Comparison of ENCODE assay signal across 8 cellular contexts in the genomic region with DNA sequence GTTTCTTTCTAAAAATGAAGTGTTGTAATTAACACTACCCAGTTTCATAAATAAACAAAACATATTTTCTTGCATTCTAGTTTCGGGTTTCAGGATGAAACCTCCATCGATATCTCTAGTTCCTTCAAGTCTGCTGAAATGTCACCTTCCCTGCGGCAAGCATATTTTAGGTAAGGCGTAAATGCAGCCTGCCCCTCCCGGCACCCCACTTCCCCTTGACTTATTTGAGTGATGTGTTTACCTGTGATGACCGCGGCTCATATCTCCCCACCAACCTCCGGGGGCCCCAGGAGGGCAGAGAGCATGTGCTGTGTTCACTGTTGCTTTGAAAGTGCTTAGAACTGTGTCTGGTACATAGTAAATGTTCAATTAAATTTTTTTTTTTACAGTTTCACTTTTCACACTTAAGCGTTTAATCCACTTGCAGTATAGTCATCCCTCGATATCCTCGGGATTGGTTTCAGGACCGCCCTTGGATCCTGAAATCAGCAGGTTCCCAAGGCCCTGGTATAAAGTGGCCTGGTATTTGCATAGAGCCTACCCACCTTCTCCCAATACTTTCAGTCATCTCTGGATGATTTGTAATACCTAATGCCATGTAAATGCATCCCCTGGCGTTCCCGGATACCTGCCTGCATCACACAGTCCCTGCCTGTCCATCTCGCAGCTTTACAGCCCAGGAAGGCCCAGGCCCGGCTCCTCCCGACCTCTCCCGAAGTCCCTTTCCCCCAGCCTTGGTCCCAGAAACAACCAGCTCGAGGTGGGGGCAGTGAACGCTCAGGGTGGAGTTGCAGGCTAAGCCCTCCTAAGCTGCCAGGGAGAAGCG. TPM values are rescaled to one million over a fixed set of nuclear protein-coding genes. Genes with fewer than 3 reads are reported as not detected.
A peak's percentile ranks its signal among the peaks of the same experiment; 100 is the strongest.
DNase-seq lines count a peak whose midpoint lies in the region; ATAC-seq and TF ChIP-seq lines count a peak whose summit lies in the region.

No MANE protein-coding gene starts in this region.

- peaks cover 2 to 3% of the 10 kb centered on the region in 2 donors for H3K36me3 Mint-ChIP-seq in activated naive CD4-positive, alpha-beta T cell treated with anti-CD3 and anti-CD28 coated beads, Interleukin-2, amount 50 U/mL, for 72 hours

- H3K9me3 ChIP-seq in transverse colon (no peaks in the 10 kb centered on the region), esophagus squamous epithelium (no peaks in the 10 kb centered on the region)

- TF ChIP-seq CTCF in transverse colon (IDR thresholded peaks at IDR 0.05) (no peak), esophagus squamous epithelium (IDR thresholded peaks at IDR 0.05) (no peak)

- DNase-seq in activated naive CD4-positive, alpha-beta T cell treated with anti-CD3 and anti-CD28 coated beads, Interleukin-2, amount 50 U/mL, for 72 hours (ENCODE audit: low spot score in 2 of 2) = no peak
- DNase-seq in activated naive CD4-positive, alpha-beta T cell treated with anti-CD3 and anti-CD28 coated beads, Interleukin-2, amount 50 U/mL, for 16 hours = no peak
- DNase-seq in NCI-H82 (lab: John Stamatoyannopoulos, UW) = peak; percentile 95
- peak; percentile 43 for DNase-seq in transverse colon
- no peak for DNase-seq in MV-4-11 (lab: John Stamatoyannopoulos, UW)
- no peak for DNase-seq in esophagus squamous epithelium (lab: John Stamatoyannopoulos, UW)

- intact Hi-C loops in transverse colon (cut with DNase I; ENCODE audit: low total_unique reads) = no loop called here
- intact Hi-C loops in esophagus squamous epithelium (cut with DNase I) = no loop called here

- H3K27me3 ChIP-seq in transverse colon = peaks cover 33% of the 10 kb centered on the region
- H3K27me3 ChIP-seq in esophagus squamous epithelium = peaks cover 0 to 95% (median 2%) of the 10 kb centered on the region in 4 donors

- 66 to 67% methylated on average over 7 to 21 of the region's 21 CpGs for WGBS in transverse colon (ENCODE audit: low coverage in 1 of 2), 2 donors
- 62 to 77% methylated on average over 13 of the region's 21 CpGs for WGBS in esophagus squamous epithelium, 2 donors

- no peaks in the 10 kb centered on the region for H3K9me3 Mint-ChIP-seq in activated naive CD4-positive, alpha-beta T cell treated with anti-CD3 and anti-CD28 coated beads, Interleukin-2, amount 50 U/mL, for 72 hours

- TF ChIP-seq POLR2A in transverse colon (IDR thresholded peaks at IDR 0.05) (no peak), esophagus squamous epithelium (IDR thresholded peaks at IDR 0.05) (no peak)

- no peak for ATAC-seq in activated naive CD4-positive, alpha-beta T cell treated with anti-CD3 and anti-CD28 coated beads, Interleukin-2, amount 50 U/mL, for 72 hours
- ATAC-seq in HG02610 (IDR thresholded peaks at IDR 0.05; ENCODE audit: unreplicated experiment) = peak; percentile 42
- ATAC-seq in esophagus mucosa = no peak

- H3K4me3 ChIP-seq in transverse colon (no peak overlapping the region), esophagus squamous epithelium (no peak overlapping the region)

- TF ChIP-seq EP300 in transverse colon (IDR thresholded peaks at IDR 0.05; ENCODE audit: low read depth) = no peak

- no peaks in the 10 kb centered on the region for H3K36me3 ChIP-seq in transverse colon
- no peaks in the 10 kb centered on the region for H3K36me3 ChIP-seq in esophagus squamous epithelium

- H3K27ac Mint-ChIP-seq in activated naive CD4-positive, alpha-beta T cell treated with anti-CD3 and anti-CD28 coated beads, Interleukin-2, amount 50 U/mL, for 72 hours = peak overlapping the region; percentile 56 to 62

- H3K4me1 ChIP-seq in transverse colon (peaks cover 0 to 6% (median 0%) of the 10 kb centered on the region in 4 donors), esophagus squamous epithelium (peaks cover 0 to 32% (median 3%) of the 10 kb centered on the region in 3 donors)

- H3K27ac ChIP-seq in transverse colon (no peak overlapping the region), esophagus squamous epithelium (peak overlapping the region in 1 of 4 donors; percentile 34)

- in situ Hi-C loops in transverse colon (cut with MboI; ENCODE audit: low pct_ligation_motif_present in 1 of 4, low pct_unique_long_range_greater_than_20kb in 1 of 4, low sequenced_read_pairs in 3 of 4) = no loop called here

RNA-seq across cellular contexts. Expression of gene FBRSL1, which starts 40.2 kb away (rescaled TPM):
- 10 to 100 TPM; 30.8 to 37.8 TPM for total RNA-seq in activated naive CD4-positive, alpha-beta T cell treated with anti-CD3 and anti-CD28 coated beads, Interleukin-2, amount 50 U/mL, for 72 hours
- total RNA-seq in transverse colon (100 to 1,000 TPM in 1 of 4 donors, 10 to 100 TPM in 3; 23.3 to 306 (median 49.7) TPM), esophagus squamous epithelium (10 to 100 TPM in 3 of 4 donors, 1 to 10 TPM in 1; 5.9 to 34.3 (median 23.4) TPM), esophagus mucosa (26.1 TPM)

Comparison
In these comparisons a context has a peak if more than half of its experiments do, and no peak if none do; other contexts are left out.
1. DNase-seq: peak in NCI-H82 (single experiment) and transverse colon (single experiment); none in activated naive CD4-positive, alpha-beta T cell treated with anti-CD3 and anti-CD28 coated beads, Interleukin-2, amount 50 U/mL, for 72 hours (0 of 2), activated naive CD4-positive, alpha-beta T cell treated with anti-CD3 and anti-CD28 coated beads, Interleukin-2, amount 50 U/mL, for 16 hours (single experiment), MV-4-11 (single experiment) and esophagus squamous epithelium (single experiment).